Comparison of ENCODE assay signal across 8 cellular contexts in genomic region chr14:32933943-32934890, GRCh38. TPM values are rescaled to one million over a fixed set of nuclear protein-coding genes. Genes with fewer than 3 reads are reported as not detected.
DNase-seq lines count a peak whose midpoint lies in the region; ATAC-seq and TF ChIP-seq lines count a peak whose summit lies in the region.

No MANE protein-coding gene starts in this region.

- TF ChIP-seq CTCF in esophagus muscularis mucosa (IDR thresholded peaks at IDR 0.05), result peak in 1 of 3 experiments; percentile 2

- peak overlapping the region; percentile 50 to 71 (median 58) for H3K27ac ChIP-seq in esophagus muscularis mucosa (replicated peaks in 1 of 4)

- no peak for ATAC-seq in GM21528 (IDR thresholded peaks at IDR 0.05; ENCODE audit: low FRiP score, unreplicated experiment)
- no peak for ATAC-seq in HG02870 (IDR thresholded peaks at IDR 0.05; ENCODE audit: unreplicated experiment)

- peaks cover 28 to 46% (median 37%) of the 10 kb centered on the region in 4 donors for H3K4me1 ChIP-seq in esophagus muscularis mucosa

- H3K36me3 ChIP-seq in H7 (replicated peaks; ENCODE audit: control insufficient read depth, insufficient read depth, low read length) (no peaks in the 10 kb centered on the region), esophagus muscularis mucosa (no peaks in the 10 kb centered on the region)

- peak overlapping the region; percentile 52 for H3K4me3 ChIP-seq in H7 (ENCODE audit: insufficient read depth, low read depth, low read length)
- H3K4me3 ChIP-seq in esophagus muscularis mucosa, result peak overlapping the region; percentile 66 to 75 (median 68)

- under 1% methylated on average over 31 of the region's 80 CpGs for WGBS in esophagus muscularis mucosa

- H3K27me3 ChIP-seq in H7 (ENCODE audit: control insufficient read depth, insufficient read depth, low read length) (peaks cover 67% of the 10 kb centered on the region), esophagus muscularis mucosa (peaks cover 0 to 20% (median 3%) of the 10 kb centered on the region in 4 donors)

- TF ChIP-seq POLR2A in esophagus muscularis mucosa (IDR thresholded peaks at IDR 0.05; ENCODE audit: low read depth), result no peak

- DNase-seq in H7, result peak; percentile 81
- peak; percentile 29 for DNase-seq in NCI-H524 treated with DMSO at 0.1 percent for 48 hours (lab: John Stamatoyannopoulos, UW)
- no peak for DNase-seq in esophagus muscularis mucosa (ENCODE audit: extremely low spot score)
- peak; percentile 7 for DNase-seq in myocyte (ENCODE audit: low read depth)
- no peak for DNase-seq in HT-29 (ENCODE audit: low spot score)
- DNase-seq in mesenteric fat pad (ENCODE audit: low spot score), result no peak

- intact Hi-C loops in esophagus muscularis mucosa (cut with DNase I), result loop anchor here (10.0 kb wide), 1 partner anchor 219 kb away; no protein-coding TSS in a partner anchor

- no peaks in the 10 kb centered on the region for H3K9me3 ChIP-seq in esophagus muscularis mucosa

- TF ChIP-seq EP300 in esophagus muscularis mucosa (IDR thresholded peaks at IDR 0.05), result no peak

RNA-seq across cellular contexts. Expression of gene NPAS3, which starts 4.5 kb away (rescaled TPM):
- total RNA-seq in H7 (2014; rRNA removed; shearing (Covaris generic)), result 2.5 and 4.3 TPM in 2 replicates
- 1 to 10 TPM; 3.3 to 7.3 (median 5.8) TPM for total RNA-seq in esophagus muscularis mucosa
- 0.10 and 0.19 TPM in 2 replicates for total RNA-seq in myocyte
- 0.67 TPM for polyA plus RNA-seq in myocyte (2012)
- not detected in 2 replicates for total RNA-seq in HT-29 (2014; rRNA removed; shearing (Covaris generic))
- total RNA-seq in mesenteric fat pad, result 3.6 TPM

Comparison
In these comparisons a context has a peak if more than half of its experiments do, and no peak if none do; other contexts are left out.
1. DNase-seq: peak in H7 (single experiment), NCI-H524 treated with DMSO at 0.1 percent for 48 hours (single experiment) and myocyte (single experiment); none in esophagus muscularis mucosa (single experiment), HT-29 (single experiment) and mesenteric fat pad (single experiment).